In the genomic region with DNA sequence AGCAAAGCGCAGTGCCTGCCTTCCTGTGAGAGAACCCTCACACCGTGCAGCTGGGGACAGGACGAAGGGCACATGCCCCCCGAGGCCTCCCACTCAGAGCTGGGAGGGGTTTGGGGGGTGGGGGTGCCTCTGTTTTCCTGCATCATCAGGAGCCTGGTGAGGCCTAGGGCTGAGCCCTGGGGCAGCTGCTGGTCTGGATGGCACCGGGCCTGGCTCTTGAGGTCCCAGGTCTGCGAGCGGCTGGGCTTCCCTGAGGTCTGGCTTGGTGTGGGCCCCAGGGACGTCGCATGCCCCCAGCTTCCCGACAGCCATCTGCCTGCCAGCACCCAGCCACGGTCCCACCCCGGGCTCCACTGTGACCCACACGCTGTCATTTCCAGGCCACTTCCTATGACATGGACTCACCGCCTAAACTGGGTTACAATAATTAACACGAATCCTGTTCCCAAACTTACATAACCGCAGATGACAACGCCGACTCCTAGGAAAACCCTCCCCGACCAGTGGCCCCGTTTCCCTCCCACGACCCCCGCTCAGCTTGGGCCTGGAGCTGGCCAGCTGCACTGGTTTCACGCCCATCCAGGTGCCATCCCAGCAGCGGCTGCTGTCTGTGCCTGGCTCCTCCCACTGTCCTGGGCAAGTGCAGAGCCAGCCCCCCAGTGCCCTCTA, we compare ENCODE assay signal across 17 cellular contexts. TPM values are rescaled to one million over a fixed set of nuclear protein-coding genes. Genes with fewer than 3 reads are reported as not detected.
DNase-seq lines count a peak whose midpoint lies in the region; ATAC-seq, FAIRE-seq and TF ChIP-seq lines count a peak whose summit lies in the region.
"Had no signal": no experiment of that assay in that cellular context is flagged by ENCODE, and none has a peak within 500 bp of the region (broad histone marks: within the 10 kb centered on the region; RNA-seq: fewer than 3 reads in every experiment).

No MANE protein-coding gene starts in this region.

- H3K27me3 ChIP-seq in GM23338 (ENCODE audit: insufficient read depth) (no peaks in the 10 kb centered on the region), subcutaneous abdominal adipose tissue (ENCODE audit: control insufficient read depth in 5 of 5, insufficient read depth in 4 of 5, low read length in 5 of 5) (no peaks in the 10 kb centered on the region)
- H3K27me3 ChIP-seq: Peyer's patch had no signal

- H3K79me2 ChIP-seq in GM23338 (replicated peaks; ENCODE audit: insufficient read depth) = peaks cover 13% of the 10 kb centered on the region

- no peaks in the 10 kb centered on the region for H3K36me3 Mint-ChIP-seq in GM23338 (ENCODE audit: low read depth)
- H3K36me3 Mint-ChIP-seq: activated naive CD4-positive, alpha-beta T cell treated with anti-CD3 and anti-CD28 coated beads, Interleukin-2, amount 50 U/mL, for 24 hours had no signal

- TF ChIP-seq CTCF in GM23338 (conservative IDR thresholded peaks at IDR 0.05; ENCODE audit: low read depth in 2 of 2) = no peak

- no peaks in the 10 kb centered on the region for H3K9me3 Mint-ChIP-seq in GM23338
- H3K9me3 Mint-ChIP-seq: activated CD4-positive, alpha-beta memory T cell treated with anti-CD3 and anti-CD28 coated beads, Interleukin-2, amount 10 ng/mL, durations not matched to agents 7 days and 5 days; activated naive CD4-positive, alpha-beta T cell treated with anti-CD3 and anti-CD28 coated beads, Interleukin-2, amount 50 U/mL, for 24 hours; CD4-positive, alpha-beta T cell; neural crest cell had no signal

- H4K20me1 ChIP-seq in GM23338 (replicated peaks; ENCODE audit: insufficient read depth) = no peaks in the 10 kb centered on the region

- H3K4me3 Mint-ChIP-seq in GM23338 = no peak overlapping the region
- H3K4me3 Mint-ChIP-seq: activated CD4-positive, alpha-beta memory T cell treated with anti-CD3 and anti-CD28 coated beads, Interleukin-2, amount 10 ng/mL, durations not matched to agents 7 days and 5 days; activated naive CD4-positive, alpha-beta T cell treated with anti-CD3 and anti-CD28 coated beads, Interleukin-2, amount 50 U/mL, for 24 hours; CD4-positive, alpha-beta T cell; neural crest cell had no signal

- no peak overlapping the region for H3K4me2 ChIP-seq in GM23338

- H3K36me3 ChIP-seq in GM23338 (ENCODE audit: insufficient read depth) (no peaks in the 10 kb centered on the region), subcutaneous abdominal adipose tissue (ENCODE audit: control insufficient read depth in 5 of 5, insufficient read depth in 5 of 5, low read length in 5 of 5) (peaks cover 0 to 14% (median 9%) of the 10 kb centered on the region in 5 donors)
- H3K36me3 ChIP-seq: Peyer's patch had no signal

- H3K27me3 Mint-ChIP-seq in GM23338 (ENCODE audit: insufficient read depth, low read depth, poor library complexity) = peaks cover 6% of the 10 kb centered on the region
- H3K27me3 Mint-ChIP-seq: activated CD4-positive, alpha-beta memory T cell treated with anti-CD3 and anti-CD28 coated beads, Interleukin-2, amount 10 ng/mL, durations not matched to agents 7 days and 5 days; activated naive CD4-positive, alpha-beta T cell treated with anti-CD3 and anti-CD28 coated beads, Interleukin-2, amount 50 U/mL, for 24 hours; CD4-positive, alpha-beta T cell had no signal

- H2AFZ ChIP-seq in GM23338 = no peak overlapping the region

- H3K4me1 ChIP-seq in GM23338 (ENCODE audit: insufficient read depth) = peaks cover 21% of the 10 kb centered on the region
- peaks cover 4 to 77% (median 68%) of the 10 kb centered on the region in 5 donors for H3K4me1 ChIP-seq in subcutaneous abdominal adipose tissue (ENCODE audit: control insufficient read depth in 5 of 5, insufficient read depth in 5 of 5, low read length in 5 of 5)

- H3K27ac Mint-ChIP-seq in GM23338 = peak overlapping the region; percentile 5; the same call in 1 of the 2 replicates
- H3K27ac Mint-ChIP-seq: activated CD4-positive, alpha-beta memory T cell treated with anti-CD3 and anti-CD28 coated beads, Interleukin-2, amount 10 ng/mL, durations not matched to agents 7 days and 5 days; activated naive CD4-positive, alpha-beta T cell treated with anti-CD3 and anti-CD28 coated beads, Interleukin-2, amount 50 U/mL, for 24 hours; CD4-positive, alpha-beta T cell had no signal

- FAIRE-seq in urothelium cell line (lab: Jason Lieb, UNC) = no peak
- FAIRE-seq: colon, keratinocyte had no signal

- H3K4me3 ChIP-seq in GM23338 = no peak overlapping the region
- H3K4me3 ChIP-seq in subcutaneous abdominal adipose tissue (ENCODE audit: low read depth in 1 of 5, low read length in 5 of 5) = no peak overlapping the region
- H3K4me3 ChIP-seq: Peyer's patch had no signal

- intact Hi-C loops in left colon (cut with DNase I, micrococcal nuclease) = no loop called here

- H3K27ac ChIP-seq in GM23338 (ENCODE audit: low read depth) (no peak overlapping the region), cingulate gyrus (ENCODE audit: low read depth, low read length) (peak overlapping the region; percentile 85), subcutaneous abdominal adipose tissue (ENCODE audit: low read depth, low read length) (peak overlapping the region; percentile 65)

- no peaks in the 10 kb centered on the region for H3K9me3 ChIP-seq in subcutaneous abdominal adipose tissue (ENCODE audit: control insufficient read depth in 5 of 5, low read length in 5 of 5)
- H3K9me3 ChIP-seq: Peyer's patch had no signal

- H3K4me1 Mint-ChIP-seq in GM23338 = peaks cover 21% of the 10 kb centered on the region

- H3K9me2 ChIP-seq in GM23338 (ENCODE audit: insufficient read depth) = no peaks in the 10 kb centered on the region

- H3F3A ChIP-seq in GM23338 (replicated peaks; ENCODE audit: low read depth) = no peaks in the 10 kb centered on the region

- no peak for DNase-seq in GM23338 (ENCODE audit: low spot score)
- DNase-seq in left colon = peak; percentile 9 to 22
- DNase-seq in NK-92 treated with Interleukin-12 subunit alpha and Interleukin-12 subunit beta, amount 100 ng/mL, for 24 hours (lab: John Stamatoyannopoulos, UW) = no peak
- DNase-seq in urothelium cell line (ENCODE audit: low spot score) = no peak
- no peak for DNase-seq in AG08396 (ENCODE audit: low spot score)
- DNase-seq: activated CD4-positive, alpha-beta memory T cell treated with anti-CD3 and anti-CD28 coated beads, Interleukin-2, amount 10 ng/mL, durations not matched to agents 7 days and 5 days; CD4-positive, alpha-beta T cell; GF-D8; T1000 had no signal

- ATAC-seq in GM23338 (peak; percentile 14), left colon (no peak), GM19455 (IDR thresholded peaks at IDR 0.05; ENCODE audit: unreplicated experiment) (no peak)

- H3K9ac ChIP-seq in subcutaneous abdominal adipose tissue (ENCODE audit: low read length in 5 of 5) = peak overlapping the region in 2 of 5 donors; percentile 43 to 59

TF ChIP-seq in GM23338, 12 proteins besides CTCF, POLR2A, EP300 and RAD21:
- TF ChIP-seq NANOG (IDR thresholded peaks at IDR 0.05; ENCODE audit: borderline replicate concordance) (no peak), CREB1 (CRISPR knock-in tag; IDR thresholded peaks at IDR 0.05; ENCODE audit: low read depth) (no peak), EZH2 (IDR thresholded peaks at IDR 0.05; ENCODE audit: low read depth, unreplicated experiment) (no peak)
- TF ChIP-seq, protein P1, sequence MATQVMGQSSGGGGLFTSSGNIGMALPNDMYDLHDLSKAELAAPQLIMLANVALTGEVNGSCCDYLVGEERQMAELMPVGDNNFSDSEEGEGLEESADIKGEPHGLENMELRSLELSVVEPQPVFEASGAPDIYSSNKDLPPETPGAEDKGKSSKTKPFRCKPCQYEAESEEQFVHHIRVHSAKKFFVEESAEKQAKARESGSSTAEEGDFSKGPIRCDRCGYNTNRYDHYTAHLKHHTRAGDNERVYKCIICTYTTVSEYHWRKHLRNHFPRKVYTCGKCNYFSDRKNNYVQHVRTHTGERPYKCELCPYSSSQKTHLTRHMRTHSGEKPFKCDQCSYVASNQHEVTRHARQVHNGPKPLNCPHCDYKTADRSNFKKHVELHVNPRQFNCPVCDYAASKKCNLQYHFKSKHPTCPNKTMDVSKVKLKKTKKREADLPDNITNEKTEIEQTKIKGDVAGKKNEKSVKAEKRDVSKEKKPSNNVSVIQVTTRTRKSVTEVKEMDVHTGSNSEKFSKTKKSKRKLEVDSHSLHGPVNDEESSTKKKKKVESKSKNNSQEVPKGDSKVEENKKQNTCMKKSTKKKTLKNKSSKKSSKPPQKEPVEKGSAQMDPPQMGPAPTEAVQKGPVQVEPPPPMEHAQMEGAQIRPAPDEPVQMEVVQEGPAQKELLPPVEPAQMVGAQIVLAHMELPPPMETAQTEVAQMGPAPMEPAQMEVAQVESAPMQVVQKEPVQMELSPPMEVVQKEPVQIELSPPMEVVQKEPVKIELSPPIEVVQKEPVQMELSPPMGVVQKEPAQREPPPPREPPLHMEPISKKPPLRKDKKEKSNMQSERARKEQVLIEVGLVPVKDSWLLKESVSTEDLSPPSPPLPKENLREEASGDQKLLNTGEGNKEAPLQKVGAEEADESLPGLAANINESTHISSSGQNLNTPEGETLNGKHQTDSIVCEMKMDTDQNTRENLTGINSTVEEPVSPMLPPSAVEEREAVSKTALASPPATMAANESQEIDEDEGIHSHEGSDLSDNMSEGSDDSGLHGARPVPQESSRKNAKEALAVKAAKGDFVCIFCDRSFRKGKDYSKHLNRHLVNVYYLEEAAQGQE (IDR thresholded peaks at IDR 0.05; ENCODE audit: unreplicated experiment) = no peak
TF ChIP-seq in GM23338: peak in this region for 0.

RNA-seq across cellular contexts. Expression of gene NACC2, which starts 8.7 kb away (rescaled TPM):
- 16.5 and 20.8 TPM in 2 replicates for total RNA-seq in GM23338 (2014; rRNA removed; shearing (Covaris generic))
- polyA plus RNA-seq in GM23338 (2016; fragmentation: Nextera tagmentation; extraction: Ambion mirVana) = 3.2 and 3.8 TPM in 2 replicates
- total RNA-seq in left colon = 10 to 100 TPM; 16.0 to 25.2 TPM

RNA-seq across cellular contexts. Expression of gene TMEM250, which starts 32.3 kb away (rescaled TPM):
- total RNA-seq in GM23338 (2014; rRNA removed; shearing (Covaris generic)) = 32.6 and 39.2 TPM in 2 replicates
- 11.8 and 12.2 TPM in 2 replicates for polyA plus RNA-seq in GM23338 (2016; fragmentation: Nextera tagmentation; extraction: Ambion mirVana)
- total RNA-seq in left colon = 10 to 100 TPM; 51.0 to 59.3 TPM

Comparison
In these comparisons a context has a peak if more than half of its experiments do, and no peak if none do; other contexts are left out.
1. DNase-seq: peak in left colon (2 of 2); none in GM23338 (single experiment), NK-92 treated with Interleukin-12 subunit alpha and Interleukin-12 subunit beta, amount 100 ng/mL, for 24 hours (single experiment), urothelium cell line (single experiment) and AG08396 (single experiment).